In genomic region chr5:79990598-79991507, GRCh38 we compare ENCODE assay signal across 8 cellular contexts. TPM values are rescaled to one million over a fixed set of nuclear protein-coding genes. Genes with fewer than 3 reads are reported as not detected.
A peak's percentile ranks its signal among the peaks of the same experiment; 100 is the strongest.
DNase-seq lines count a peak whose midpoint lies in the region; ATAC-seq and TF ChIP-seq lines count a peak whose summit lies in the region.

TSS of gene MTX3 (minus strand) at chr5:79991262. CDS start at chr5:79991238, 24 bp downstream.

- no peaks in the 10 kb centered on the region for H3K27me3 ChIP-seq in fibroblast of lung (ENCODE audit: control insufficient read depth, insufficient read depth, low read length)
- H3K27me3 ChIP-seq in naive thymus-derived CD4-positive, alpha-beta T cell (ENCODE audit: control insufficient read depth in 2 of 2, insufficient read depth in 2 of 2, low read length in 2 of 2) = no peaks in the 10 kb centered on the region

- peaks cover 5% of the 10 kb centered on the region for H3K79me2 ChIP-seq in fibroblast of lung (ENCODE audit: control insufficient read depth, insufficient read depth, low read length)

- H3K4me1 Mint-ChIP-seq in naive thymus-derived CD4-positive, alpha-beta T cell = peaks cover 17 to 47% (median 36%) of the 10 kb centered on the region in 7 donors
- H3K4me1 Mint-ChIP-seq in stimulated activated memory B cell treated with anti-CD40 and anti-IgM and Interleukin-4, amounts not matched to agents 10 μg/mL and 1 μg/mL and 100 μg/mL, for 72 hours = peaks cover 15% of the 10 kb centered on the region

- peak within 1 kb of the TSS; percentile 93 for H3K4me2 ChIP-seq in fibroblast of lung (ENCODE audit: extremely low read depth, insufficient read depth, low read length)

- peak within 1 kb of the TSS; percentile 86 for H3K27ac ChIP-seq in fibroblast of lung (ENCODE audit: insufficient read depth, low read length)
- H3K27ac ChIP-seq in naive thymus-derived CD4-positive, alpha-beta T cell (ENCODE audit: low read depth, low read length) = peak within 1 kb of the TSS; percentile 75

- peak within 1 kb of the TSS; percentile 82 to 95 (median 92) for H3K27ac Mint-ChIP-seq in naive thymus-derived CD4-positive, alpha-beta T cell
- H3K27ac Mint-ChIP-seq in stimulated activated memory B cell treated with anti-CD40 and anti-IgM and Interleukin-4, amounts not matched to agents 10 μg/mL and 1 μg/mL and 100 μg/mL, for 72 hours = peak within 1 kb of the TSS; percentile 92

- no peak for TF ChIP-seq CTCF in fibroblast of lung (conservative IDR thresholded peaks at IDR 0.05 in 1 of 2, IDR thresholded peaks at IDR 0.05 in 1 of 2; ENCODE audit: low read depth in 1 of 2, low read length in 2 of 2)

- H3K27me3 Mint-ChIP-seq in naive thymus-derived CD4-positive, alpha-beta T cell = peaks cover 0 to 13% (median 8%) of the 10 kb centered on the region in 5 donors
- no peaks in the 10 kb centered on the region for H3K27me3 Mint-ChIP-seq in stimulated activated memory B cell treated with anti-CD40 and anti-IgM and Interleukin-4, amounts not matched to agents 10 μg/mL and 1 μg/mL and 100 μg/mL, for 72 hours

- intact Hi-C loops in naive thymus-derived CD4-positive, alpha-beta T cell (cut with micrococcal nuclease) = loop anchor here (1.0 to 10.0 kb wide), 18 partner anchors 9 to 1981 kb away; partner anchors contain the start of genes HOMER1 (in 2 of the 2), JMY (in 2 of the 2), TENT2 (in 2 of the 2) and ATG10 (in 1 of the 2)

- H3K4me3 Mint-ChIP-seq in naive thymus-derived CD4-positive, alpha-beta T cell = peak within 1 kb of the TSS; percentile 76 to 93 (median 88)
- peak within 1 kb of the TSS; percentile 87 for H3K4me3 Mint-ChIP-seq in stimulated activated memory B cell treated with anti-CD40 and anti-IgM and Interleukin-4, amounts not matched to agents 10 μg/mL and 1 μg/mL and 100 μg/mL, for 72 hours

- no peaks in the 10 kb centered on the region for H4K20me1 ChIP-seq in fibroblast of lung (ENCODE audit: control insufficient read depth, extremely low read depth, insufficient read depth, low read length)

- H3K9me3 Mint-ChIP-seq in naive thymus-derived CD4-positive, alpha-beta T cell = peaks cover 0 to 16% (median 0%) of the 10 kb centered on the region in 11 donors
- H3K9me3 Mint-ChIP-seq in stimulated activated memory B cell treated with anti-CD40 and anti-IgM and Interleukin-4, amounts not matched to agents 10 μg/mL and 1 μg/mL and 100 μg/mL, for 72 hours = no peaks in the 10 kb centered on the region

- peaks cover 3% of the 10 kb centered on the region for H3K36me3 ChIP-seq in fibroblast of lung (ENCODE audit: control insufficient read depth, insufficient read depth, low read length)
- H3K36me3 ChIP-seq in naive thymus-derived CD4-positive, alpha-beta T cell (ENCODE audit: control insufficient read depth in 2 of 3, insufficient read depth in 3 of 3, low read length in 3 of 3) = peaks cover 0 to 21% (median 3%) of the 10 kb centered on the region in 3 experiments

- peak within 1 kb of the TSS; percentile 78 for H3K9ac ChIP-seq in fibroblast of lung (ENCODE audit: insufficient read depth, low read length)

- peak within 1 kb of the TSS; percentile 78 for H2AFZ ChIP-seq in fibroblast of lung (ENCODE audit: low read length)

- CTCF ChIA-PET in naive thymus-derived CD4-positive, alpha-beta T cell (lab: Charles Lee) = no interaction called here

- H3K9me3 ChIP-seq in fibroblast of lung (ENCODE audit: control insufficient read depth, insufficient read depth, low read depth, low read length) = no peaks in the 10 kb centered on the region
- no peaks in the 10 kb centered on the region for H3K9me3 ChIP-seq in naive thymus-derived CD4-positive, alpha-beta T cell (ENCODE audit: control insufficient read depth in 2 of 3, low read length in 3 of 3)

- POLR2A ChIA-PET in naive thymus-derived CD4-positive, alpha-beta T cell (lab: Charles Lee) = interaction anchor here (0.5 to 3.3 kb wide), 8 partner anchors 10 to 364 kb away, joined by 3 to 40 read pairs (median 4); partner anchors contain the start of gene SERINC5

- ATAC-seq in GM21576 (IDR thresholded peaks at IDR 0.05; ENCODE audit: unreplicated experiment) = peak; percentile 84
- peak; percentile 97 for ATAC-seq in naive thymus-derived CD4-positive, alpha-beta T cell
- ATAC-seq in stimulated activated memory B cell treated with anti-CD40 and anti-IgM and Interleukin-4, amounts not matched to agents 10 μg/mL and 1 μg/mL and 100 μg/mL, for 72 hours = peak; percentile 97

- DNase-seq in DMS 273 treated with DMSO at 0.1 percent for 48 hours (lab: John Stamatoyannopoulos, UW) (peak; percentile 83), KG1 (lab: John Stamatoyannopoulos, UW) (peak; percentile 94), RPMI7951 (ENCODE audit: low read depth) (peak; percentile 81), fibroblast of lung (ENCODE audit: low read depth in 2 of 2) (peak; percentile 79 to 82)
- DNase-seq in activated T-helper 1 cell treated with anti-CD3 and anti-CD28 coated beads, Interleukin-2, amount 50 U/mL, for 16 hours (ENCODE audit: low read depth in 1 of 2, low spot score in 1 of 2) = peak; percentile 68 to 75
- peak; percentile 65 to 85 (median 82) for DNase-seq in naive thymus-derived CD4-positive, alpha-beta T cell

- peaks cover 14 to 41% (median 20%) of the 10 kb centered on the region in 5 donors for H3K36me3 Mint-ChIP-seq in naive thymus-derived CD4-positive, alpha-beta T cell
- H3K36me3 Mint-ChIP-seq in stimulated activated memory B cell treated with anti-CD40 and anti-IgM and Interleukin-4, amounts not matched to agents 10 μg/mL and 1 μg/mL and 100 μg/mL, for 72 hours = peaks cover 31% of the 10 kb centered on the region

- H3K4me1 ChIP-seq in fibroblast of lung (ENCODE audit: control insufficient read depth, extremely low read depth, insufficient read depth, low read length) = peaks cover 2% of the 10 kb centered on the region
- peaks cover 17 to 18% of the 10 kb centered on the region in 2 donors for H3K4me1 ChIP-seq in naive thymus-derived CD4-positive, alpha-beta T cell (ENCODE audit: control insufficient read depth in 2 of 2, insufficient read depth in 2 of 2, low read length in 2 of 2)

- H3K4me3 ChIP-seq in fibroblast of lung (replicated peaks in 1 of 4; ENCODE audit: control extremely low read depth in 1 of 4, insufficient read depth in 1 of 4, low read depth in 3 of 4, low read length in 4 of 4) = peak within 1 kb of the TSS; percentile 82 to 91 (median 89)
- H3K4me3 ChIP-seq in naive thymus-derived CD4-positive, alpha-beta T cell (ENCODE audit: low read length) = peak within 1 kb of the TSS; percentile 80

RNA-seq across cellular contexts. Expression of gene MTX3, which starts in this region (rescaled TPM):
- total RNA-seq in RPMI7951 (2014; rRNA removed; shearing (Covaris generic)) = 13.9 and 15.6 TPM in 2 replicates
- total RNA-seq in fibroblast of lung = 14.1 and 18.0 TPM in 2 replicates
- 9.6 and 11.2 TPM in 2 replicates for polyA plus RNA-seq in fibroblast of lung
- polyA plus RNA-seq in fibroblast of lung (2012) = 4.9 and 6.4 TPM in 2 replicates
- polyA minus RNA-seq in fibroblast of lung (ENCODE audit: low replicate concordance) = 2.0 and 2.8 TPM in 2 replicates
- 10 to 100 TPM; 12.9 to 31.0 (median 24.4) TPM for total RNA-seq in naive thymus-derived CD4-positive, alpha-beta T cell
- polyA plus RNA-seq in naive thymus-derived CD4-positive, alpha-beta T cell = 1 to 10 TPM; 2.1 to 2.2 TPM

Comparison
In these comparisons a context has a peak if more than half of its experiments do, and no peak if none do; other contexts are left out.
1. Peak in every context shown above with its lines: DNase-seq, ATAC-seq, H3K4me3 ChIP-seq and H3K27ac ChIP-seq.